ENCODE assay signal across 9 cellular contexts in the genomic region with DNA sequence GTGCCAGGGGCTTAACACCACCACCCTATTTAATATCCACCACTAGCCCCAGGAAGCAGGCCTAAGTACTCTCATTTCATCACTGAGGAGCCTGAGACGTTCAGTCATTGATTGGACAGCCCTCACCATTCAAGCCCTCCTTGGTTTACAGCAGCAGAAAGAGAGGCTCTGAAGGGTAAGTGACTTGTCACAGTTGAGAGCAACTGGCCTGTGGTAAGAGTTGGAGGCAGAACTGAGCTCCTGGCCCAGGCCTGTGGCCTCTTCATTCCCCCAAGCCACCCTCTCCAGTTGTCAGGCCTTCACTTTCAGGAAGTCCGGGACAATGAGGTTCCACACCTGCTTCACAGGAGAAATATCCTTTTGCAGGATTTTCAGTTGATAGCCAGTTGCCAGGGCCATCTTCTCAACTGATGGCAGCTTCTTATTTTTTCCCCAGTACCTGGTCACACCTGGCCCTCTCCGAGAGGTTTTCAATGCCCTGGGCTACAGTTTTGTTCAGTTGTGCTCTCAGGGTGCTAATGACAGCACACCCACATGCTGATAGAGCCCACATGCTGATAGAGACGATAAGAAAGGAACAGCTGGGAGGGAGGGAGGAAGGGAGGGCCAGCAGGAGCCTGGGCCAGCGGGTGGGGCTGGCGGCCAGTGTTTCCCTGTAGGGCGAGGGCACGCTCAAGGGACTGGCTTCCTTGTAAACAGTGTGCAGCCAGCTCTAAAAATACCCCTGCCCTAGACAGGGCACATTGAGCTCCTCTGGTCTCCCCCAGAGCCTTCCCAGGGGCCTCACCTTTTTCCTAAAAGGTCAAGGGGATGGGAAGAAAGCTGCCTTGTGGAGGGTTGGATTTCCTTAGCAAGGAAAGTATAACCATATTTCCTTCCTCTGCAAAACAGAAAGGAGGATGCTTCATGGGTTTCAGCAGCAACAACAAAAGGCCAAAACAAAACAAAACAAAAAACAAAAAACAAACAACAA.
DNase-seq lines count a peak whose midpoint lies in the region; ATAC-seq, FAIRE-seq and TF ChIP-seq lines count a peak whose summit lies in the region.
"Had no signal": no experiment of that assay in that cellular context is flagged by ENCODE, and none has a peak within 500 bp of the region (broad histone marks: within the 10 kb centered on the region; RNA-seq: fewer than 3 reads in every experiment).

No MANE protein-coding gene starts in this region.

- H3K4me3 Mint-ChIP-seq in astrocyte (ENCODE audit: unreplicated experiment) = no peak overlapping the region
- H3K4me3 Mint-ChIP-seq in activated T-helper 17 cell treated with anti-CD3 and anti-CD28 coated beads, Interleukin-2, amount 50 U/mL, for 72 hours = no peak overlapping the region

- peaks cover 13% of the 10 kb centered on the region for H3K4me1 ChIP-seq in astrocyte (ENCODE audit: insufficient read depth, low read length)

- ATAC-seq in GM18511 (IDR thresholded peaks at IDR 0.05; ENCODE audit: unreplicated experiment) = no peak
- no peak for ATAC-seq in activated T-helper 17 cell treated with anti-CD3 and anti-CD28 coated beads, Interleukin-2, amount 50 U/mL, for 72 hours (replicated peaks)

- no peaks in the 10 kb centered on the region for H3K27me3 ChIP-seq in astrocyte (ENCODE audit: insufficient read depth, low read length)

- H3K9me3 ChIP-seq in astrocyte (ENCODE audit: insufficient read depth, low read depth, low read length) = no peaks in the 10 kb centered on the region

- peak overlapping the region; percentile 14 for H3K27ac Mint-ChIP-seq in astrocyte (ENCODE audit: unreplicated experiment)
- H3K27ac Mint-ChIP-seq in activated T-helper 17 cell treated with anti-CD3 and anti-CD28 coated beads, Interleukin-2, amount 50 U/mL, for 72 hours = no peak overlapping the region

- H3K4me2 ChIP-seq in astrocyte (ENCODE audit: low read length) = no peak overlapping the region

- peaks cover 5% of the 10 kb centered on the region for H3K27me3 Mint-ChIP-seq in astrocyte (ENCODE audit: low read depth, unreplicated experiment)
- peaks cover 8% of the 10 kb centered on the region for H3K27me3 Mint-ChIP-seq in activated T-helper 17 cell treated with anti-CD3 and anti-CD28 coated beads, Interleukin-2, amount 50 U/mL, for 72 hours

- H3K9ac ChIP-seq in astrocyte (ENCODE audit: low read length) = no peak overlapping the region

- no peaks in the 10 kb centered on the region for H3K79me2 ChIP-seq in astrocyte (ENCODE audit: insufficient read depth, low read length)

- H3K36me3 ChIP-seq in astrocyte (ENCODE audit: insufficient read depth, low read length) = no peaks in the 10 kb centered on the region

- H4K20me1 ChIP-seq in astrocyte (ENCODE audit: insufficient read depth, low read length) = no peaks in the 10 kb centered on the region

- H3K27ac ChIP-seq in astrocyte (ENCODE audit: low read depth, low read length) = no peak overlapping the region

- DNase-seq in NCI-H2171 treated with DMSO at 0.1 percent for 48 hours (lab: John Stamatoyannopoulos, UW) (peak; percentile 57), NCI-H2171 (lab: John Stamatoyannopoulos, UW) (no peak), astrocyte (ENCODE audit: low read depth) (no peak), lung microvascular endothelial cell (ENCODE audit: low read depth in 2 of 2) (peak; percentile 36 to 55), ureter (ENCODE audit: low spot score) (peak; percentile 78)
- DNase-seq in stimulated activated naive CD4-positive, alpha-beta T cell (lab: John Stamatoyannopoulos, UW) = no peak
- DNase-seq: cerebellar nuclear complex had no signal

- no peak for TF ChIP-seq CTCF in astrocyte (IDR thresholded peaks at IDR 0.05; ENCODE audit: insufficient read depth, low read depth, low read length)

- H3K36me3 Mint-ChIP-seq in astrocyte (ENCODE audit: low read depth, unreplicated experiment) = no peaks in the 10 kb centered on the region
- H3K36me3 Mint-ChIP-seq in activated T-helper 17 cell treated with anti-CD3 and anti-CD28 coated beads, Interleukin-2, amount 50 U/mL, for 72 hours (ENCODE audit: low read depth) = no peaks in the 10 kb centered on the region

- H3K9me3 Mint-ChIP-seq in astrocyte (ENCODE audit: unreplicated experiment) = no peaks in the 10 kb centered on the region
- H3K9me3 Mint-ChIP-seq in activated T-helper 17 cell treated with anti-CD3 and anti-CD28 coated beads, Interleukin-2, amount 50 U/mL, for 72 hours = no peaks in the 10 kb centered on the region

- no peak for FAIRE-seq in astrocyte (lab: Jason Lieb, UNC)

- H2AFZ ChIP-seq in astrocyte (ENCODE audit: low read depth, low read length) = no peak overlapping the region

- peaks cover 23% of the 10 kb centered on the region for H3K4me1 Mint-ChIP-seq in astrocyte (ENCODE audit: low read depth, unreplicated experiment)
- H3K4me1 Mint-ChIP-seq in activated T-helper 17 cell treated with anti-CD3 and anti-CD28 coated beads, Interleukin-2, amount 50 U/mL, for 72 hours = no peaks in the 10 kb centered on the region

- no peak overlapping the region for H3K4me3 ChIP-seq in astrocyte (ENCODE audit: insufficient read depth, low read depth, low read length)

Comparison
In these comparisons a context has a peak if more than half of its experiments do, and no peak if none do; other contexts are left out.
1. DNase-seq: peak in NCI-H2171 treated with DMSO at 0.1 percent for 48 hours (single experiment), lung microvascular endothelial cell (2 of 2) and ureter (single experiment); none in NCI-H2171 (single experiment), astrocyte (single experiment) and stimulated activated naive CD4-positive, alpha-beta T cell (0 of 6).